18 cellular contexts compared by ENCODE assay signal in the genomic region with DNA sequence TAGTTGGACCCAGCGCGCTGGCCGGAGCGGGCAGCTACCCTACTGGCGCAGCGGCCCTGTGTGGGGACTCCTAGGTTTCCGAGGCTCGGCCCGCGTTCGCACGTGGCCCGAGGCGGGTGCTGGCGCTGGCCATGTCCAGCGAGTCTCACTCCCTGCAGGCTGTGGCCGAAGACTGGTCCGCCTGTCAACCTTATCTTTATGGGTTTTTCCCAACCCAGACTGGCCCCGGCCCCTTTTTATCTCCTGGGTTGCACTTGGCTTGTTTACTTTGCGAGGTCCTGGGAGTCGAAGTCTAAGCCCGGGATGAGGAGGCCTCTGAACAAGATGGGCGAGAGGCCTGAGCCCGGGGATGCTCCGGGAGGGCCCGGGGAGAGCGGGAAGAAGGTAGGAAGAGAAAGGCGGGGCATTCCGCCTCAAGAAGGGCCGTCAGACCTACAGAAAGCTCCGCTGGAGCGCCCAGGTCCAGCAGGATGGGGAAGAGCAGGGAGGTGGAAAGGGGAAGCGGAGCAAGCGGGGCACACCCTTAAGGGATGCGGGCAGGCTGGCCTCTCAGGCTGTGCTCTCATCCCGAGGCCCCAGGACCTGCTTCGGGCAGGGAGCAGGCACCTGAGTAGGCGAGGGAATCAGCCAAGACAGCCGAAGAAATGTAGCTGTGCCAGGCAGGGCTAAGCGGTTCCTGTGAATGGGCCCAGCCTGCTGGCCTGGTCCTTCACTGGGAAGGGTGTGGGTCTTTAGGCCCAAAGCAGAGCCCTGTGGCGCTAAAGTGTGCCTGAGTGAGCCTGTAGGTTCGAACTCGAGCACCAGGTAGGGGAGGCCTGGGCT. TPM values are rescaled to one million over a fixed set of nuclear protein-coding genes. Genes with fewer than 3 reads are reported as not detected.
DNase-seq lines count a peak whose midpoint lies in the region; ATAC-seq, FAIRE-seq and TF ChIP-seq lines count a peak whose summit lies in the region.
"Had no signal": no experiment of that assay in that cellular context is flagged by ENCODE, and none has a peak within 500 bp of the region (broad histone marks: within the 10 kb centered on the region; RNA-seq: fewer than 3 reads in every experiment).

No MANE protein-coding gene starts in this region.

- H3K4me1 Mint-ChIP-seq in T-helper 1 cell treated with Interleukin-12 subunit alpha and Interleukin-12 subunit beta and Interleukin-4 antibody, amounts not matched to agents 30 μg/mL and 1 μg/mL, for 36 hours (ENCODE audit: low read depth) = peaks cover 8% of the 10 kb centered on the region
- H3K4me1 Mint-ChIP-seq in activated T-helper 1 cell treated with anti-CD3 and anti-CD28 coated beads, Interleukin-12 subunit alpha, Interleukin-12 subunit beta, Interleukin-2, Interleukin-4 antibody, amounts not matched to agents 30 ng/mL and 10 ng/mL and 1 ng/mL, durations not matched to agents 14 hours and 24 hours and 36 hours (ENCODE audit: low read depth) = peaks cover 11% of the 10 kb centered on the region
- H3K4me1 Mint-ChIP-seq in activated T-cell treated with anti-CD3 and anti-CD28 coated beads, Interleukin-2, amount 50 U/mL, for 24 hours (ENCODE audit: low read depth) = peaks cover 37% of the 10 kb centered on the region

- H3K4me2 ChIP-seq in HepG2 (ENCODE audit: low read depth, low read length) (peak overlapping the region; percentile 14; the same call in 1 of the 2 replicates), trophoblast cell (ENCODE audit: low read length) (no peak overlapping the region)

- intact Hi-C loops in activated T-helper 1 cell treated with anti-CD3 and anti-CD28 coated beads, Interleukin-12 subunit alpha, Interleukin-12 subunit beta, Interleukin-2, Interleukin-4 antibody, amounts not matched to agents 30 ng/mL and 10 ng/mL and 1 ng/mL, durations not matched to agents 14 hours and 24 hours and 36 hours (cut with micrococcal nuclease) = loop anchor here (10.0 kb wide), 2 partner anchors 100 to 450 kb away; no protein-coding TSS in a partner anchor
- intact Hi-C loops in HepG2 (cut with micrococcal nuclease; ENCODE audit: unreplicated experiment) = loop anchor here (1.0 to 5.0 kb wide), 2 partner anchors 28 to 37 kb away; no protein-coding TSS in a partner anchor

- H3K27ac Mint-ChIP-seq in T-helper 1 cell treated with Interleukin-12 subunit alpha and Interleukin-12 subunit beta and Interleukin-4 antibody, amounts not matched to agents 30 μg/mL and 1 μg/mL, for 36 hours = peak overlapping the region; percentile 26
- H3K27ac Mint-ChIP-seq in activated T-helper 1 cell treated with anti-CD3 and anti-CD28 coated beads, Interleukin-12 subunit alpha, Interleukin-12 subunit beta, Interleukin-2, Interleukin-4 antibody, amounts not matched to agents 30 ng/mL and 10 ng/mL and 1 ng/mL, durations not matched to agents 14 hours and 24 hours and 36 hours = peak overlapping the region; percentile 76
- no peak overlapping the region for H3K27ac Mint-ChIP-seq in activated T-cell treated with anti-CD3 and anti-CD28 coated beads, Interleukin-2, amount 50 U/mL, for 24 hours

- no peak overlapping the region for H2BK120ac ChIP-seq in trophoblast cell (ENCODE audit: insufficient read depth, low read length, poor library complexity)

- peak in 1 of 2 experiments; percentile 88; a peak in 2 of 4 replicates for TF ChIP-seq EP300 in HepG2 (IDR thresholded peaks at IDR 0.05; ENCODE audit: low read depth in 2 of 2, low read length in 2 of 2)
- peak; percentile 69 for TF ChIP-seq EP300 in HepG2 (CRISPR knock-in tag; IDR thresholded peaks at IDR 0.05; ENCODE audit: borderline replicate concordance)

- H3K9me3 Mint-ChIP-seq in T-helper 1 cell treated with Interleukin-12 subunit alpha and Interleukin-12 subunit beta and Interleukin-4 antibody, amounts not matched to agents 30 μg/mL and 1 μg/mL, for 36 hours = no peaks in the 10 kb centered on the region
- no peaks in the 10 kb centered on the region for H3K9me3 Mint-ChIP-seq in activated T-helper 1 cell treated with anti-CD3 and anti-CD28 coated beads, Interleukin-12 subunit alpha, Interleukin-12 subunit beta, Interleukin-2, Interleukin-4 antibody, amounts not matched to agents 30 ng/mL and 10 ng/mL and 1 ng/mL, durations not matched to agents 14 hours and 24 hours and 36 hours
- no peaks in the 10 kb centered on the region for H3K9me3 Mint-ChIP-seq in activated T-cell treated with anti-CD3 and anti-CD28 coated beads, Interleukin-2, amount 50 U/mL, for 24 hours
- H3K9me3 Mint-ChIP-seq: neural crest cell had no signal

- TF ChIP-seq RAD21 in HepG2 (CRISPR knock-in tag; IDR thresholded peaks at IDR 0.05) = peak; percentile 31; the same call in 1 of the 2 replicates

- no TSS peak for BruUV-seq in HepG2 (replicated peaks; lab: Mats Ljungman, UMichigan)

- H3K4ac ChIP-seq in trophoblast cell (ENCODE audit: low read depth, low read length) = no peak overlapping the region

- H3K4me1 ChIP-seq in HepG2 (ENCODE audit: insufficient read depth, low read length) = peaks cover 42% of the 10 kb centered on the region
- H3K4me1 ChIP-seq in trophoblast cell (ENCODE audit: control insufficient read depth in 1 of 2, insufficient read depth in 2 of 2, low read length in 2 of 2) = peaks cover 9 to 17% of the 10 kb centered on the region in 2 experiments

- H3K36me3 ChIP-seq in HepG2 (replicated peaks in 1 of 2; ENCODE audit: control insufficient read depth in 1 of 2, insufficient read depth in 2 of 2, low read length in 2 of 2) (no peaks in the 10 kb centered on the region), trophoblast cell (ENCODE audit: control insufficient read depth in 1 of 2, insufficient read depth in 2 of 2, low read length in 2 of 2) (no peaks in the 10 kb centered on the region)
- H3K36me3 ChIP-seq: right lobe of liver, WERI-Rb-1 had no signal

- H3K79me1 ChIP-seq in trophoblast cell (ENCODE audit: low read length) = no peaks in the 10 kb centered on the region

- no peak overlapping the region for H3K14ac ChIP-seq in trophoblast cell (ENCODE audit: low read length)

- no peak overlapping the region for H4K8ac ChIP-seq in trophoblast cell (ENCODE audit: low read depth, low read length)

- 52% methylated on average over 43 of the region's 43 CpGs for WGBS in HepG2 (ENCODE audit: low lambda C conversion rate)
- WGBS in trophoblast cell (ENCODE audit: extremely low coverage, insufficient coverage, insufficient read length) = no CpG with 5 or more reads among the region's 43 CpGs

- H4K91ac ChIP-seq in trophoblast cell (ENCODE audit: low read depth, low read length) = no peak overlapping the region

- H3K36me3 Mint-ChIP-seq in T-helper 1 cell treated with Interleukin-12 subunit alpha and Interleukin-12 subunit beta and Interleukin-4 antibody, amounts not matched to agents 30 μg/mL and 1 μg/mL, for 36 hours (ENCODE audit: low read depth) = peaks cover 4% of the 10 kb centered on the region
- H3K36me3 Mint-ChIP-seq in activated T-helper 1 cell treated with anti-CD3 and anti-CD28 coated beads, Interleukin-12 subunit alpha, Interleukin-12 subunit beta, Interleukin-2, Interleukin-4 antibody, amounts not matched to agents 30 ng/mL and 10 ng/mL and 1 ng/mL, durations not matched to agents 14 hours and 24 hours and 36 hours (ENCODE audit: low read depth) = peaks cover 4% of the 10 kb centered on the region
- H3K36me3 Mint-ChIP-seq in activated T-cell treated with anti-CD3 and anti-CD28 coated beads, Interleukin-2, amount 50 U/mL, for 24 hours (ENCODE audit: low read depth) = no peaks in the 10 kb centered on the region

- in situ Hi-C loops in HepG2 (cut with HindIII; ENCODE audit: extremely low pct_ligation_motif_present, low pct_unique_long_range_greater_than_20kb) = no loop called here

- no peak for TF ChIP-seq POLR2A in HepG2 (IDR thresholded peaks at IDR 0.05; ENCODE audit: insufficient read depth in 1 of 2, low read depth in 2 of 2, low read length in 2 of 2)

- peak; percentile 62 for FAIRE-seq in HepG2 (lab: Jason Lieb, UNC)
- FAIRE-seq: kidney had no signal

- no peak overlapping the region; a peak in 1 of 6 replicates for H3K4me3 ChIP-seq in HepG2 (replicated peaks in 1 of 3; ENCODE audit: insufficient read depth in 1 of 3, low read depth in 2 of 3, low read length in 3 of 3)
- peak overlapping the region; percentile 52 for H3K4me3 ChIP-seq in trophoblast cell (ENCODE audit: low read depth, low read length)
- H3K4me3 ChIP-seq: right lobe of liver had no signal

- H3K9ac ChIP-seq in HepG2 (ENCODE audit: insufficient read depth, low read depth, low read length) (no peak overlapping the region; the same call in 1 of the 2 replicates), trophoblast cell (ENCODE audit: low read length) (no peak overlapping the region)

- H3K18ac ChIP-seq in trophoblast cell (ENCODE audit: low read length) = no peak overlapping the region

- DNase-seq in T-helper 1 cell (no peak), HepG2 (ENCODE audit: low spot score) (peak; percentile 88), trophoblast cell (no peak)
- DNase-seq in activated T-helper 1 cell treated with anti-CD3 and anti-CD28 coated beads, Interleukin-12 subunit alpha, Interleukin-12 subunit beta, Interleukin-2, Interleukin-4 antibody, amounts not matched to agents 30 ng/mL and 10 ng/mL and 1 ng/mL, durations not matched to agents 14 hours and 24 hours and 36 hours (ENCODE audit: low spot score) = no peak
- no peak for DNase-seq in activated T-cell treated with anti-CD3 and anti-CD28 coated beads, Interleukin-2, amount 50 U/mL, for 24 hours
- DNase-seq: 8988T, activated gamma-delta T cell, cortex of kidney, kidney, NCI-H774, WERI-Rb-1 had no signal

- H3K27me3 ChIP-seq in HepG2 (ENCODE audit: control insufficient read depth in 1 of 2, insufficient read depth in 2 of 2, low read length in 2 of 2) (no peaks in the 10 kb centered on the region), trophoblast cell (ENCODE audit: insufficient read depth, low read length) (peaks cover 87% of the 10 kb centered on the region)

- H2BK5ac ChIP-seq in trophoblast cell (ENCODE audit: low read depth, low read length, poor library complexity) = no peak overlapping the region

- ATAC-seq in HepG2 (peak; percentile 85), GM21528 (IDR thresholded peaks at IDR 0.05; ENCODE audit: low FRiP score, unreplicated experiment) (no peak), GM21526 (IDR thresholded peaks at IDR 0.05; ENCODE audit: low FRiP score, unreplicated experiment) (no peak)

- TF ChIP-seq CTCF in HepG2 (CRISPR knock-in tag; IDR thresholded peaks at IDR 0.05) = no peak

- H4K12ac ChIP-seq in trophoblast cell (ENCODE audit: low read depth, low read length) = no peak overlapping the region

- H2AK5ac ChIP-seq in trophoblast cell (ENCODE audit: low read length) = no peak overlapping the region

- H3K27ac ChIP-seq in HepG2 (ENCODE audit: extremely low read length, insufficient read depth, low read length) = peak overlapping the region; percentile 15
- no peak overlapping the region for H3K27ac ChIP-seq in trophoblast cell (ENCODE audit: low read depth, low read length)
- H3K27ac ChIP-seq: right lobe of liver, WERI-Rb-1 had no signal

- H4K20me1 ChIP-seq in HepG2 (ENCODE audit: insufficient read depth, low read length) = no peaks in the 10 kb centered on the region

- no peaks in the 10 kb centered on the region for H3K79me2 ChIP-seq in HepG2 (ENCODE audit: insufficient read depth, low read length)
- peaks cover 2% of the 10 kb centered on the region for H3K79me2 ChIP-seq in trophoblast cell (ENCODE audit: control insufficient read depth, insufficient read depth, low read length, poor library complexity)

- CTCF ChIA-PET in HepG2 (lab: Yijun Ruan, JAX; ENCODE audit: low intra/inter-chr PET ratio, low total read pairs) = no interaction called here

- H2BK12ac ChIP-seq in trophoblast cell (ENCODE audit: low read length) = no peak overlapping the region

- no peak overlapping the region for H2AFZ ChIP-seq in HepG2 (ENCODE audit: low read length)
- H2AFZ ChIP-seq in trophoblast cell (ENCODE audit: insufficient read depth, low read length, poor library complexity) = no peak overlapping the region

- H3K4me3 Mint-ChIP-seq in T-helper 1 cell treated with Interleukin-12 subunit alpha and Interleukin-12 subunit beta and Interleukin-4 antibody, amounts not matched to agents 30 μg/mL and 1 μg/mL, for 36 hours = no peak overlapping the region
- H3K4me3 Mint-ChIP-seq in activated T-helper 1 cell treated with anti-CD3 and anti-CD28 coated beads, Interleukin-12 subunit alpha, Interleukin-12 subunit beta, Interleukin-2, Interleukin-4 antibody, amounts not matched to agents 30 ng/mL and 10 ng/mL and 1 ng/mL, durations not matched to agents 14 hours and 24 hours and 36 hours = no peak overlapping the region
- H3K4me3 Mint-ChIP-seq in activated T-cell treated with anti-CD3 and anti-CD28 coated beads, Interleukin-2, amount 50 U/mL, for 24 hours = no peak overlapping the region

- peaks cover 84% of the 10 kb centered on the region for H3K27me3 Mint-ChIP-seq in T-helper 1 cell treated with Interleukin-12 subunit alpha and Interleukin-12 subunit beta and Interleukin-4 antibody, amounts not matched to agents 30 μg/mL and 1 μg/mL, for 36 hours (ENCODE audit: low read depth)
- peaks cover 79% of the 10 kb centered on the region for H3K27me3 Mint-ChIP-seq in activated T-helper 1 cell treated with anti-CD3 and anti-CD28 coated beads, Interleukin-12 subunit alpha, Interleukin-12 subunit beta, Interleukin-2, Interleukin-4 antibody, amounts not matched to agents 30 ng/mL and 10 ng/mL and 1 ng/mL, durations not matched to agents 14 hours and 24 hours and 36 hours (ENCODE audit: insufficient read depth)
- H3K27me3 Mint-ChIP-seq in activated T-cell treated with anti-CD3 and anti-CD28 coated beads, Interleukin-2, amount 50 U/mL, for 24 hours = peaks cover 84% of the 10 kb centered on the region

- H3K23ac ChIP-seq in trophoblast cell (ENCODE audit: low read length) = no peak overlapping the region

- H3K9me3 ChIP-seq in HepG2 (ENCODE audit: low read length) = no peaks in the 10 kb centered on the region
- peaks cover 8% of the 10 kb centered on the region for H3K9me3 ChIP-seq in trophoblast cell (ENCODE audit: insufficient read depth, low read depth, low read length)
- H3K9me3 ChIP-seq: right lobe of liver had no signal

- POLR2A ChIA-PET in HepG2 (lab: Yijun Ruan, JAX) = no interaction called here

RNA-seq across cellular contexts. Expression of a gene that starts 2.9 kb away (rescaled TPM):
- not detected in 2 replicates for total RNA-seq in activated T-helper 1 cell treated with anti-CD3 and anti-CD28 coated beads, Interleukin-12 subunit alpha, Interleukin-12 subunit beta, Interleukin-2, Interleukin-4 antibody, amounts not matched to agents 30 ng/mL and 10 ng/mL and 1 ng/mL, durations not matched to agents 14 hours and 24 hours and 36 hours
- 0.86 and 1.1 TPM in 2 replicates for total RNA-seq in HepG2 (2016; rRNA removed; fragmentation: Illumina TruSeq; extraction: Trizol)
- total RNA-seq in HepG2 (2016; cell fraction: cytosol; rRNA removed; fragmentation: Illumina TruSeq; extraction: Trizol; ENCODE audit: low read depth) = 0.10 and 0.35 TPM in 2 replicates
- total RNA-seq in HepG2 (2016; cell fraction: insoluble cytoplasmic fraction; rRNA removed; fragmentation: Illumina TruSeq; extraction: Trizol) = 0.92 and 1.3 TPM in 2 replicates
- 1.1 and 1.5 TPM in 2 replicates for total RNA-seq in HepG2 (2016; cell fraction: membrane; rRNA removed; fragmentation: Illumina TruSeq; extraction: Trizol)
- 1.1 and 1.3 TPM in 2 replicates for total RNA-seq in HepG2 (2016; cell fraction: nucleus; rRNA removed; fragmentation: Illumina TruSeq; extraction: Trizol)
- 0.11 and 0.17 TPM in 2 replicates for polyA plus RNA-seq in HepG2 (2011; rRNA removed)
- 0.05 and 0.09 TPM in 2 replicates for polyA plus RNA-seq in HepG2 (2011; cell fraction: cytosol; rRNA removed)
- polyA plus RNA-seq in HepG2 (2011; cell fraction: nucleus; rRNA removed) = 0.29 and 0.48 TPM in 2 replicates
- polyA plus RNA-seq in HepG2 (2012) = 0.15 and 0.40 TPM in 2 replicates
- polyA plus RNA-seq in HepG2 (2016; cell fraction: cytosol; fragmentation: Illumina TruSeq; extraction: Trizol; ENCODE audit: low read depth) = 0.14 and 0.16 TPM in 2 replicates
- polyA plus RNA-seq in HepG2 (2016; cell fraction: insoluble cytoplasmic fraction; fragmentation: Illumina TruSeq; extraction: Trizol; ENCODE audit: low read depth) = 1.2 and 1.7 TPM in 2 replicates
- polyA plus RNA-seq in HepG2 (2016; cell fraction: membrane; fragmentation: Illumina TruSeq; extraction: Trizol; ENCODE audit: low read depth) = 0.49 and 0.62 TPM in 2 replicates
- 1.8 and 2.4 TPM in 2 replicates for polyA plus RNA-seq in HepG2 (2016; cell fraction: nucleus; fragmentation: Illumina TruSeq; extraction: Trizol; ENCODE audit: insufficient read depth, low read depth)
- polyA minus RNA-seq in HepG2 (2011; rRNA and poly(A)+ RNA removed; ENCODE audit: low replicate concordance) = not detected in 2 replicates
- not detected in 2 replicates for polyA minus RNA-seq in HepG2 (2011; cell fraction: cytosol; rRNA and poly(A)+ RNA removed)
- not detected in 2 replicates for polyA minus RNA-seq in HepG2 (2011; cell fraction: nucleus; rRNA and poly(A)+ RNA removed)
- 0.93 and 0.97 TPM in 2 replicates for polyA plus RNA-seq in trophoblast cell (2013)
- total RNA-seq: Daoy, H4, kidney, neural crest cell, right lobe of liver had no signal

RNA-seq across cellular contexts. Expression of a gene that starts 55.5 kb away (rescaled TPM):
- not detected in 2 replicates for total RNA-seq in activated T-helper 1 cell treated with anti-CD3 and anti-CD28 coated beads, Interleukin-12 subunit alpha, Interleukin-12 subunit beta, Interleukin-2, Interleukin-4 antibody, amounts not matched to agents 30 ng/mL and 10 ng/mL and 1 ng/mL, durations not matched to agents 14 hours and 24 hours and 36 hours
- total RNA-seq in HepG2 (2016; rRNA removed; fragmentation: Illumina TruSeq; extraction: Trizol) = 10.2 and 15.3 TPM in 2 replicates
- 3.7 TPM in 2 replicates for total RNA-seq in HepG2 (2016; cell fraction: cytosol; rRNA removed; fragmentation: Illumina TruSeq; extraction: Trizol; ENCODE audit: low read depth)
- total RNA-seq in HepG2 (2016; cell fraction: insoluble cytoplasmic fraction; rRNA removed; fragmentation: Illumina TruSeq; extraction: Trizol) = 8.3 and 14.7 TPM in 2 replicates
- total RNA-seq in HepG2 (2016; cell fraction: membrane; rRNA removed; fragmentation: Illumina TruSeq; extraction: Trizol) = 9.6 and 10.4 TPM in 2 replicates
- 10.9 and 12.4 TPM in 2 replicates for total RNA-seq in HepG2 (2016; cell fraction: nucleus; rRNA removed; fragmentation: Illumina TruSeq; extraction: Trizol)
- 2.8 and 3.0 TPM in 2 replicates for polyA plus RNA-seq in HepG2 (2011; rRNA removed)
- polyA plus RNA-seq in HepG2 (2011; cell fraction: cytosol; rRNA removed) = 1.9 and 3.7 TPM in 2 replicates
- 9.5 and 10.4 TPM in 2 replicates for polyA plus RNA-seq in HepG2 (2011; cell fraction: nucleus; rRNA removed)
- polyA plus RNA-seq in HepG2 (2012) = 1.0 and 1.6 TPM in 2 replicates
- polyA plus RNA-seq in HepG2 (2016; cell fraction: cytosol; fragmentation: Illumina TruSeq; extraction: Trizol; ENCODE audit: low read depth) = 2.8 and 3.6 TPM in 2 replicates
- polyA plus RNA-seq in HepG2 (2016; cell fraction: insoluble cytoplasmic fraction; fragmentation: Illumina TruSeq; extraction: Trizol; ENCODE audit: low read depth) = 13.1 and 15.6 TPM in 2 replicates
- 8.1 and 8.9 TPM in 2 replicates for polyA plus RNA-seq in HepG2 (2016; cell fraction: membrane; fragmentation: Illumina TruSeq; extraction: Trizol; ENCODE audit: low read depth)
- 26.2 and 30.9 TPM in 2 replicates for polyA plus RNA-seq in HepG2 (2016; cell fraction: nucleus; fragmentation: Illumina TruSeq; extraction: Trizol; ENCODE audit: insufficient read depth, low read depth)
- polyA minus RNA-seq in HepG2 (2011; rRNA and poly(A)+ RNA removed; ENCODE audit: low replicate concordance) = 3.0 and 6.9 TPM in 2 replicates
- polyA minus RNA-seq in HepG2 (2011; cell fraction: cytosol; rRNA and poly(A)+ RNA removed) = 1.5 and 2.4 TPM in 2 replicates
- 4.9 and 5.3 TPM in 2 replicates for polyA minus RNA-seq in HepG2 (2011; cell fraction: nucleus; rRNA and poly(A)+ RNA removed)
- 2.7 and 3.0 TPM in 2 replicates for polyA plus RNA-seq in trophoblast cell (2013)
